8 cellular contexts compared by ENCODE assay signal in genomic region chr3:193788189-193788946, GRCh38.
DNase-seq lines count a peak whose midpoint lies in the region; ATAC-seq and TF ChIP-seq lines count a peak whose summit lies in the region.

No MANE protein-coding gene starts in this region.

- H3K36me3 Mint-ChIP-seq in CD4-positive, alpha-beta T cell (ENCODE audit: low read depth), result no peaks in the 10 kb centered on the region

- H3K36me3 ChIP-seq in SJCRH30, result no peaks in the 10 kb centered on the region
- no peaks in the 10 kb centered on the region for H3K36me3 ChIP-seq in mucosa of descending colon (ENCODE audit: low read depth)

- peaks cover 15% of the 10 kb centered on the region for H3K27me3 Mint-ChIP-seq in CD4-positive, alpha-beta T cell

- intact Hi-C loops in mucosa of descending colon (cut with DNase I, micrococcal nuclease), result loop anchor here in 1 of 2 donors (5.0 to 10.0 kb wide), 2 partner anchors 349 to 526 kb away; partner anchors contain the start of gene HES1
- intact Hi-C loops in CD4-positive, alpha-beta T cell (cut with DNase I, micrococcal nuclease), result no loop called here

- H3K9me3 ChIP-seq in SJCRH30 (replicated peaks) (no peaks in the 10 kb centered on the region), mucosa of descending colon (no peaks in the 10 kb centered on the region)
- no peaks in the 10 kb centered on the region for H3K9me3 ChIP-seq in CD4-positive, alpha-beta T cell (ENCODE audit: control insufficient read depth, low read length)

- no peak overlapping the region for H3K27ac ChIP-seq in SJCRH30
- no peak overlapping the region for H3K27ac ChIP-seq in CD4-positive, alpha-beta T cell (ENCODE audit: low read depth, low read length)

- no peaks in the 10 kb centered on the region for H3K9me3 Mint-ChIP-seq in CD4-positive, alpha-beta T cell

- peak; percentile 59 for TF ChIP-seq CTCF in mucosa of descending colon (IDR thresholded peaks at IDR 0.05)
- TF ChIP-seq CTCF in CD4-positive, alpha-beta T cell (IDR thresholded peaks at IDR 0.05), result no peak

- DNase-seq in EH (ENCODE audit: low read depth), result peak; percentile 60
- DNase-seq in HuH-7.5 (ENCODE audit: low spot score), result peak; percentile 74
- peak; percentile 62 to 88 for DNase-seq in SJCRH30
- DNase-seq in epidermal melanocyte (ENCODE audit: insufficient read length, low spot score), result peak; percentile 50
- DNase-seq in mucosa of descending colon, result peak; percentile 56 to 69 (median 62)
- DNase-seq in central memory CD4-positive, alpha-beta T cell, result no peak
- no peak for DNase-seq in CD4-positive, alpha-beta T cell

- POLR2A ChIA-PET in CD4-positive, alpha-beta T cell (lab: Charles Lee), result no interaction called here

- H3K27me3 ChIP-seq in SJCRH30, result no peaks in the 10 kb centered on the region
- no peaks in the 10 kb centered on the region for H3K27me3 ChIP-seq in CD4-positive, alpha-beta T cell (ENCODE audit: control insufficient read depth, insufficient read depth, low read length)

- H3K4me3 ChIP-seq in SJCRH30 (no peak overlapping the region), mucosa of descending colon (no peak overlapping the region)

- no peak overlapping the region for H3K27ac Mint-ChIP-seq in CD4-positive, alpha-beta T cell

- no peak overlapping the region for H3K4me3 Mint-ChIP-seq in CD4-positive, alpha-beta T cell

- H3K4me1 ChIP-seq in SJCRH30, result peaks cover 16% of the 10 kb centered on the region; the same call in 1 of the 2 replicates
- peaks cover 9% of the 10 kb centered on the region for H3K4me1 ChIP-seq in mucosa of descending colon (ENCODE audit: low read depth)

- H3K4me1 Mint-ChIP-seq in CD4-positive, alpha-beta T cell (ENCODE audit: low read depth), result no peaks in the 10 kb centered on the region

- peak; percentile 81 for ATAC-seq in GM21390 (IDR thresholded peaks at IDR 0.05; ENCODE audit: unreplicated experiment)
- peak; percentile 91 for ATAC-seq in mucosa of descending colon
- ATAC-seq in CD4-positive, alpha-beta T cell (ENCODE audit: poor library complexity), result no peak

- CTCF ChIA-PET in CD4-positive, alpha-beta T cell (lab: Charles Lee), result interaction anchor here (0.6 kb wide), 1 partner anchor 35 kb away, joined by 3 read pairs; no protein-coding TSS in a partner anchor

Comparison
In these comparisons a context has a peak if more than half of its experiments do, and no peak if none do; other contexts are left out.
1. DNase-seq: peak in EH (single experiment), HuH-7.5 (single experiment), SJCRH30 (2 of 2), epidermal melanocyte (single experiment) and mucosa of descending colon (3 of 3); none in central memory CD4-positive, alpha-beta T cell (single experiment) and CD4-positive, alpha-beta T cell (0 of 10).